In the genomic region with DNA sequence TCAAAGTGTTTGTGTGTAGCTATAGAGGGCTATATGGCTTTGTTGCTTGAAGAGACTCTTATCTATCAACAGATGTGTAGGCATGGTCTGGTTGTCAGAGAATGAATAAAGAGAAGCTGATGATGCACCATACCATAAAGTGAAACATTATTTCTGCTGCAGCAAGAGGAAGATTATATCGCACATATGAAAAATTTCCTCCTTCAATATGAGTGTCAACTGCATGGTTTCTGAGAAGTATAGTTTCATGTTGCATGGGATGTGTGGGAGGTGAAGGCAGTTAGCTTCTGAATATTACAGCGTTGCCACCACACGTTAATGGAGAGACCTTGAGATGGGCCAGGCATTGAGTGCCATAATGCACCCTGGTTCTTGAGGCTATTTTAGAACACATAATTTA, we compare ENCODE assay signal across 13 cellular contexts.
"Had no signal": no experiment of that assay in that cellular context is flagged by ENCODE, and none has a peak within 500 bp of the region (broad histone marks: within the 10 kb centered on the region; RNA-seq: fewer than 3 reads in every experiment).

No MANE protein-coding gene starts in this region.

- H3K9me3 ChIP-seq: breast epithelium, psoas muscle, spleen had no signal

- H3K27ac Mint-ChIP-seq: activated naive CD4-positive, alpha-beta T cell treated with anti-CD3 and anti-CD28 coated beads, Interleukin-2, amount 50 U/mL, for 24 hours; stimulated activated memory B cell treated with anti-CD40 and anti-IgM and Interleukin-4, amounts not matched to agents 10 μg/mL and 1 μg/mL and 100 μg/mL, for 72 hours had no signal

- H3K27me3 ChIP-seq: breast epithelium, spleen had no signal

- H3K4me3 Mint-ChIP-seq: activated naive CD4-positive, alpha-beta T cell treated with anti-CD3 and anti-CD28 coated beads, Interleukin-2, amount 50 U/mL, for 24 hours; stimulated activated memory B cell treated with anti-CD40 and anti-IgM and Interleukin-4, amounts not matched to agents 10 μg/mL and 1 μg/mL and 100 μg/mL, for 72 hours had no signal

- H3K27ac ChIP-seq: breast epithelium, psoas muscle, spleen had no signal

- H3K4me1 Mint-ChIP-seq: activated naive CD4-positive, alpha-beta T cell treated with anti-CD3 and anti-CD28 coated beads, Interleukin-2, amount 50 U/mL, for 24 hours; stimulated activated memory B cell treated with anti-CD40 and anti-IgM and Interleukin-4, amounts not matched to agents 10 μg/mL and 1 μg/mL and 100 μg/mL, for 72 hours had no signal

- H3K4me1 ChIP-seq: breast epithelium, psoas muscle, spleen had no signal

- H3K4me3 ChIP-seq: breast epithelium, psoas muscle, spleen had no signal

- ATAC-seq: left ventricle myocardium superior; psoas muscle; sciatic nerve; stimulated activated memory B cell treated with anti-CD40 and anti-IgM and Interleukin-4, amounts not matched to agents 10 μg/mL and 1 μg/mL and 100 μg/mL, for 72 hours had no signal

- H3K9me3 Mint-ChIP-seq: activated naive CD4-positive, alpha-beta T cell treated with anti-CD3 and anti-CD28 coated beads, Interleukin-2, amount 50 U/mL, for 24 hours; stimulated activated memory B cell treated with anti-CD40 and anti-IgM and Interleukin-4, amounts not matched to agents 10 μg/mL and 1 μg/mL and 100 μg/mL, for 72 hours had no signal

- DNase-seq: dermis blood vessel endothelial cell, erythroblast, hippocampal formation, left ventricle myocardium superior, mesendoderm, psoas muscle, SIG-M5, spleen, trophoblast cell had no signal

- H3K36me3 ChIP-seq: breast epithelium, spleen had no signal
